Comparison of ENCODE assay signal across 7 cellular contexts in the genomic region with DNA sequence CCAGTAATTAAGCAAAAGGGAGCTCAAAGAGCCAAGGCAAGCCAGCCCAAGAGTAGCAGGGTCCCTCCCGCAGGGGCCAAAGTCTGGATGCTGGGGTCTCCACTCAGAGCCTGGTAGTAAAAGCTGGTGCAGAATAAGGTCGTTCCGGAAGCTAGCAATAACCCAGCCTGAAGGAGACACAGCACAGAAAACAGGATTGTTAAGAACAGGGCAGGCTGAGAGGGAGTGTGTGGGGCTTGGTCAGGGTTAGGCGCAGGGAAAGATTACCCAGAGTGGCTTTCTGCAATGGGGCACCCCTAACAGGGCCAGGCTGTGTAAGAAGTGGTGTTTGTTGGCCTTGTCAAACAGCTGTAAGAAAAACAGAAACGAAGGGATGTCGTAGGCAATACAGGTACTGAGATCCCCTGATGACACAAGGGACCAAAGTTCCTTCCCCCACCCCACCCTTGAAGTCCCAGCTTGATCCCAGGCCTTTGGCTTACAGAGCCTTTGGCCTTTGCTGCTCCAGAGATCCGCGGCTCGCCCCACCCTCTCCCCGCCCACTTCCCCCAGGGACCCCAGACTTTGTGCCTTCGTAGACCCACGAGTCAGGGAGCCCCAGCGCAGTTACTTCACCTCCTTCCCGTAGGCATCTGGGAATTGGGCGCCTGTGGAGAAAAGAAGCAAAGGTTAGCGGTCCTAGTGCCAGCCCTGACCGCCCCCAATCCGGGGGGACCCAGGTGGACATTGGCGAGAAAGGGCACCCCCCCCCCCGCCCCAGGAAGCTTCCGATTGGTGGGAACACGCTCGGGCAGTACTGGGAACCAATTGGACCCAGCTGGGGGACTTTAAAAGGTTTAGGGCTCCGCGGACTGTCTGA. TPM values are rescaled to one million over a fixed set of nuclear protein-coding genes. Genes with fewer than 3 reads are reported as not detected.
DNase-seq lines count a peak whose midpoint lies in the region; ATAC-seq and TF ChIP-seq lines count a peak whose summit lies in the region.

No MANE protein-coding gene starts in this region.

- peaks cover 11% of the 10 kb centered on the region for H3K27me3 Mint-ChIP-seq in activated T-helper 2 cell treated with anti-CD3 and anti-CD28 coated beads, Interferon-gamma antibody, Interleukin-2, Interleukin-4, amounts not matched to agents 10 μg/mL and 5 μg/mL and 100 μg/mL, durations not matched to agents 14 hours and 24 hours and 36 hours (ENCODE audit: low read depth)

- peak overlapping the region; percentile 78 for H3K4me3 ChIP-seq in left ventricle myocardium inferior
- H3K4me3 ChIP-seq in retinal pigment epithelial cell (ENCODE audit: low read length): peak overlapping the region; percentile 77

- H3K4me1 ChIP-seq in left ventricle myocardium inferior: peaks cover 32% of the 10 kb centered on the region

- no peaks in the 10 kb centered on the region for H3K36me3 ChIP-seq in left ventricle myocardium inferior

- H3K27me3 ChIP-seq in left ventricle myocardium inferior (ENCODE audit: low read depth): no peaks in the 10 kb centered on the region

- TF ChIP-seq CTCF in left ventricle myocardium inferior (IDR thresholded peaks at IDR 0.05; ENCODE audit: borderline replicate concordance): no peak
- no peak for TF ChIP-seq CTCF in retinal pigment epithelial cell (conservative IDR thresholded peaks at IDR 0.05; ENCODE audit: low read depth, low read length)

- H3K36me3 Mint-ChIP-seq in activated T-helper 2 cell treated with anti-CD3 and anti-CD28 coated beads, Interferon-gamma antibody, Interleukin-2, Interleukin-4, amounts not matched to agents 10 μg/mL and 5 μg/mL and 100 μg/mL, durations not matched to agents 14 hours and 24 hours and 36 hours (ENCODE audit: low read depth): peaks cover 4% of the 10 kb centered on the region

- DNase-seq in NCI-H1092 treated with DMSO at 0.1 percent for 48 hours (lab: John Stamatoyannopoulos, UW): peak; percentile 76
- DNase-seq in activated T-helper 2 cell treated with anti-CD3 and anti-CD28 coated beads, Interferon-gamma antibody, Interleukin-2, Interleukin-4, amounts not matched to agents 10 μg/mL and 5 μg/mL and 100 μg/mL, durations not matched to agents 14 hours and 24 hours and 36 hours (ENCODE audit: low spot score): no peak
- DNase-seq in left ventricle myocardium inferior: peak; percentile 80
- no peak for DNase-seq in retinal pigment epithelial cell (ENCODE audit: low read depth)
- no peak for DNase-seq in DMS53 treated with DMSO at 0.1 percent for 48 hours (lab: John Stamatoyannopoulos, UW; ENCODE audit: unreplicated experiment)
- DNase-seq in KG1 (lab: John Stamatoyannopoulos, UW): no peak

- H3K9me3 Mint-ChIP-seq in activated T-helper 2 cell treated with anti-CD3 and anti-CD28 coated beads, Interferon-gamma antibody, Interleukin-2, Interleukin-4, amounts not matched to agents 10 μg/mL and 5 μg/mL and 100 μg/mL, durations not matched to agents 14 hours and 24 hours and 36 hours: no peaks in the 10 kb centered on the region

- peak overlapping the region; percentile 96 for H3K27ac ChIP-seq in left ventricle myocardium inferior (replicated peaks)

- ATAC-seq in GM18517 (IDR thresholded peaks at IDR 0.05; ENCODE audit: unreplicated experiment): peak; percentile 14

- intact Hi-C loops in activated T-helper 2 cell treated with anti-CD3 and anti-CD28 coated beads, Interferon-gamma antibody, Interleukin-2, Interleukin-4, amounts not matched to agents 10 μg/mL and 5 μg/mL and 100 μg/mL, durations not matched to agents 14 hours and 24 hours and 36 hours (cut with micrococcal nuclease): loop anchor here (5.0 kb wide), 1 partner anchor 169 kb away; no protein-coding TSS in a partner anchor
- intact Hi-C loops in left ventricle myocardium inferior (cut with micrococcal nuclease): no loop called here

- no peaks in the 10 kb centered on the region for H3K9me3 ChIP-seq in left ventricle myocardium inferior (replicated peaks)

- peak overlapping the region; percentile 92 for H3K27ac Mint-ChIP-seq in activated T-helper 2 cell treated with anti-CD3 and anti-CD28 coated beads, Interferon-gamma antibody, Interleukin-2, Interleukin-4, amounts not matched to agents 10 μg/mL and 5 μg/mL and 100 μg/mL, durations not matched to agents 14 hours and 24 hours and 36 hours

- peaks cover 11% of the 10 kb centered on the region for H3K4me1 Mint-ChIP-seq in activated T-helper 2 cell treated with anti-CD3 and anti-CD28 coated beads, Interferon-gamma antibody, Interleukin-2, Interleukin-4, amounts not matched to agents 10 μg/mL and 5 μg/mL and 100 μg/mL, durations not matched to agents 14 hours and 24 hours and 36 hours (ENCODE audit: low read depth)

- peak overlapping the region; percentile 87 for H3K4me3 Mint-ChIP-seq in activated T-helper 2 cell treated with anti-CD3 and anti-CD28 coated beads, Interferon-gamma antibody, Interleukin-2, Interleukin-4, amounts not matched to agents 10 μg/mL and 5 μg/mL and 100 μg/mL, durations not matched to agents 14 hours and 24 hours and 36 hours (ENCODE audit: low read depth)

RNA-seq across cellular contexts. Expression of a gene that starts 0.6 kb away (rescaled TPM):
- total RNA-seq in activated T-helper 2 cell treated with anti-CD3 and anti-CD28 coated beads, Interferon-gamma antibody, Interleukin-2, Interleukin-4, amounts not matched to agents 10 μg/mL and 5 μg/mL and 100 μg/mL, durations not matched to agents 14 hours and 24 hours and 36 hours: 67.3 and 67.7 TPM in 2 replicates
- total RNA-seq in left ventricle myocardium inferior: 67.8 TPM

RNA-seq across cellular contexts. Expression of a gene that starts 4.4 kb away (rescaled TPM):
- 3.9 and 4.2 TPM in 2 replicates for total RNA-seq in activated T-helper 2 cell treated with anti-CD3 and anti-CD28 coated beads, Interferon-gamma antibody, Interleukin-2, Interleukin-4, amounts not matched to agents 10 μg/mL and 5 μg/mL and 100 μg/mL, durations not matched to agents 14 hours and 24 hours and 36 hours
- 9.3 TPM for total RNA-seq in left ventricle myocardium inferior

RNA-seq across cellular contexts. Expression of a gene that starts 8.9 kb away (rescaled TPM):
- total RNA-seq in activated T-helper 2 cell treated with anti-CD3 and anti-CD28 coated beads, Interferon-gamma antibody, Interleukin-2, Interleukin-4, amounts not matched to agents 10 μg/mL and 5 μg/mL and 100 μg/mL, durations not matched to agents 14 hours and 24 hours and 36 hours: 75.4 and 76.2 TPM in 2 replicates
- total RNA-seq in left ventricle myocardium inferior: 20.1 TPM

RNA-seq across cellular contexts. Expression of a gene that starts 16.9 kb away (rescaled TPM):
- not detected in 2 replicates for total RNA-seq in activated T-helper 2 cell treated with anti-CD3 and anti-CD28 coated beads, Interferon-gamma antibody, Interleukin-2, Interleukin-4, amounts not matched to agents 10 μg/mL and 5 μg/mL and 100 μg/mL, durations not matched to agents 14 hours and 24 hours and 36 hours
- not detected for total RNA-seq in left ventricle myocardium inferior

RNA-seq across cellular contexts. Expression of a gene that starts 22.1 kb away (rescaled TPM):
- not detected in 2 replicates for total RNA-seq in activated T-helper 2 cell treated with anti-CD3 and anti-CD28 coated beads, Interferon-gamma antibody, Interleukin-2, Interleukin-4, amounts not matched to agents 10 μg/mL and 5 μg/mL and 100 μg/mL, durations not matched to agents 14 hours and 24 hours and 36 hours
- not detected for total RNA-seq in left ventricle myocardium inferior

Comparison
In these comparisons a context has a peak if more than half of its experiments do, and no peak if none do; other contexts are left out.
1. DNase-seq: peak in NCI-H1092 treated with DMSO at 0.1 percent for 48 hours (single experiment) and left ventricle myocardium inferior (single experiment); none in activated T-helper 2 cell treated with anti-CD3 and anti-CD28 coated beads, Interferon-gamma antibody, Interleukin-2, Interleukin-4, amounts not matched to agents 10 μg/mL and 5 μg/mL and 100 μg/mL, durations not matched to agents 14 hours and 24 hours and 36 hours (single experiment), retinal pigment epithelial cell (single experiment), DMS53 treated with DMSO at 0.1 percent for 48 hours (single experiment) and KG1 (single experiment).